ENCODE assay signal across 1 cellular context in genomic region chr13:20198781-20199180, GRCh38.
A peak's percentile ranks its signal among the peaks of the same experiment; 100 is the strongest.
TF ChIP-seq lines count a peak whose summit lies in the region.

No MANE protein-coding gene starts in this region.

TF ChIP-seq in HepG2, 621 proteins besides CTCF, POLR2A, EP300 and RAD21:
- TF ChIP-seq ZNF101 (CRISPR knock-in tag; IDR thresholded peaks at IDR 0.05; ENCODE audit: borderline replicate concordance, low read depth) (no peak), PCBP2 (optimal IDR thresholded peaks at IDR 0.05; ENCODE audit: low read depth, low read length, poor library complexity, severe bottlenecking) (no peak), HNRNPUL1 (IDR thresholded peaks at IDR 0.05; ENCODE audit: low read depth, low read length) (peak; percentile 83), PPARG (CRISPR knock-in tag; conservative IDR thresholded peaks at IDR 0.05) (0 out of 2 replicates have a peak, but pooled peaks have one; percentile 22), HNF1A (IDR thresholded peaks at IDR 0.05; ENCODE audit: low read depth) (0 out of 2 replicates have a peak, but pooled peaks have one; percentile 25), HNF1A (CRISPR knock-in tag; IDR thresholded peaks at IDR 0.05; ENCODE audit: borderline replicate concordance) (no peak), HOXD1 (CRISPR knock-in tag; IDR thresholded peaks at IDR 0.05) (no peak)
